19 cellular contexts compared by ENCODE assay signal in the genomic region with DNA sequence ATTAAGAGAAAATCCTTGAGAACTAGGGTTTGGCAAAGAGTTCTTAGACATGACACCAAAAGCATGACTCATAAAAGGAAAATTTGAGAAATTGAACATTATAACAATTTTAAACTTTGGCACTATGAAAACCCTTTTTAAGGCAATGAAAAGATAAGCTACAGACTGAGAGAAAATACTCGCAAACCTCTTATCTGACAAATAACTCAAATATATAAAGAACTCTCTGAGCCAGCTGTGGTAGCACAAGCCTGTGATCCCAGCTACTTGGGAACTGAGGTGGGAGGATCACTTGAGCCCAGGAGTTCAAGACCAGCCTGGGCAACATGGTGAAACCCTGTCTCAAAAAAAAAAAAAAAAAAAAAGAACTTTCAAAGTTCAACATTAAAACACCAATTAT.
"Had no signal": no experiment of that assay in that cellular context is flagged by ENCODE, and none has a peak within 500 bp of the region (broad histone marks: within the 10 kb centered on the region; RNA-seq: fewer than 3 reads in every experiment).

No MANE protein-coding gene starts in this region.

- DNase-seq: activated CD4-positive, alpha-beta T cell treated with anti-CD3 and anti-CD28 coated beads, Interleukin-2, amount 10 ng/mL, durations not matched to agents 7 days and 5 days; activated CD4-positive, CD25-positive, alpha-beta regulatory T cell treated with anti-CD3 and anti-CD28 coated beads, Interleukin-2, amount 50 U/mL, for 72 hours; activated CD8-positive, alpha-beta T cell treated with anti-CD3 and anti-CD28 coated beads, Interleukin-2, amount 10 ng/mL, durations not matched to agents 7 days and 5 days; activated gamma-delta T cell; activated naive CD4-positive, alpha-beta T cell treated with anti-CD3 and anti-CD28 coated beads, Interleukin-2, amount 50 U/mL, for 16 hours; endodermal cell; esophagus squamous epithelium; kidney; lower lobe of right lung; mesendoderm; mucosa of descending colon; nephron progenitor cell; nucleus accumbens; posterior cingulate gyrus; sigmoid colon; stimulated activated CD4-positive, alpha-beta T cell treated with anti-CD3 and anti-CD28 coated beads, Interleukin-2, amount 100 ng/mL, for 48 hours; stimulated activated CD8-positive, alpha-beta memory T cell treated with anti-CD3 and anti-CD28 coated beads, Interleukin-4, amount 100 ng/mL, for 48 hours; stimulated activated naive B cell treated with anti-CD40 and anti-IgM and Interleukin-4, amounts not matched to agents 10 μg/mL and 1 μg/mL and 100 μg/mL, for 72 hours; WERI-Rb-1 had no signal
